ENCODE assay signal across 26 cellular contexts in genomic region chr7:107039199-107039900, GRCh38. TPM values are rescaled to one million over a fixed set of nuclear protein-coding genes. Genes with fewer than 3 reads are reported as not detected.
"Had no signal": no experiment of that assay in that cellular context is flagged by ENCODE, and none has a peak within 500 bp of the region (broad histone marks: within the 10 kb centered on the region; RNA-seq: fewer than 3 reads in every experiment).

No MANE protein-coding gene starts in this region.

- H3K27ac ChIP-seq: coronary artery, dorsolateral prefrontal cortex, epithelial cell of prostate, esophagus muscularis mucosa, gastrocnemius medialis, heart right ventricle, parathyroid adenoma, prostate gland, spleen, testis, tibial nerve, upper lobe of right lung had no signal

- H3K36me3 ChIP-seq: esophagus muscularis mucosa, gastrocnemius medialis, heart right ventricle, prostate gland, spleen, tibial nerve, upper lobe of right lung had no signal

- FAIRE-seq: endometrium had no signal

- H2AFZ ChIP-seq: parathyroid adenoma had no signal

- H3K27me3 ChIP-seq: dorsolateral prefrontal cortex, esophagus muscularis mucosa, gastrocnemius medialis, heart right ventricle, testis, tibial nerve, upper lobe of right lung had no signal

- H3K4me3 ChIP-seq: coronary artery, dorsolateral prefrontal cortex, esophagus muscularis mucosa, gastrocnemius medialis, heart right ventricle, prostate gland, spleen, testis, tibial nerve, upper lobe of right lung had no signal

- ATAC-seq: gastrocnemius medialis; heart right ventricle; left lobe of liver; naive thymus-derived CD4-positive, alpha-beta T cell; sciatic nerve; stimulated activated memory B cell treated with anti-CD40 and anti-IgM and Interleukin-4, amounts not matched to agents 10 μg/mL and 1 μg/mL and 100 μg/mL, for 72 hours; upper lobe of right lung had no signal

- DNase-seq: dorsolateral prefrontal cortex; effector CD8-positive, alpha-beta T cell; gastrocnemius medialis; heart right ventricle; hypothalamus; islet precursor cell; mammary epithelial cell; naive thymus-derived CD4-positive, alpha-beta T cell; nephron progenitor cell; retina; spleen; stimulated activated CD4-positive, alpha-beta T cell treated with anti-CD3 and anti-CD28 coated beads, Interleukin-15, amount 100 ng/mL, for 24 hours; stimulated activated CD4-positive, alpha-beta T cell treated with anti-CD3 and anti-CD28 coated beads, Interleukin-1b, Interleukin-23, amount 100 ng/mL, for 48 hours; stimulated activated CD4-positive, alpha-beta T cell treated with anti-CD3 and anti-CD28 coated beads, Interleukin-4, amount 100 ng/mL, for 24 hours; testis; upper lobe of right lung had no signal

- H3K4me1 ChIP-seq: gastrocnemius medialis, prostate gland, upper lobe of right lung had no signal

- H3K79me2 ChIP-seq: parathyroid adenoma had no signal

- H3K9ac ChIP-seq: parathyroid adenoma had no signal

- H3K9me3 ChIP-seq: esophagus muscularis mucosa, gastrocnemius medialis, prostate gland, testis, tibial nerve, upper lobe of right lung had no signal

RNA-seq across cellular contexts. Expression of gene PRKAR2B, which starts 5.2 kb away (rescaled TPM):
- polyA plus RNA-seq: mammary epithelial cell had no signal
